ENCODE assay signal across 16 cellular contexts in the genomic region with DNA sequence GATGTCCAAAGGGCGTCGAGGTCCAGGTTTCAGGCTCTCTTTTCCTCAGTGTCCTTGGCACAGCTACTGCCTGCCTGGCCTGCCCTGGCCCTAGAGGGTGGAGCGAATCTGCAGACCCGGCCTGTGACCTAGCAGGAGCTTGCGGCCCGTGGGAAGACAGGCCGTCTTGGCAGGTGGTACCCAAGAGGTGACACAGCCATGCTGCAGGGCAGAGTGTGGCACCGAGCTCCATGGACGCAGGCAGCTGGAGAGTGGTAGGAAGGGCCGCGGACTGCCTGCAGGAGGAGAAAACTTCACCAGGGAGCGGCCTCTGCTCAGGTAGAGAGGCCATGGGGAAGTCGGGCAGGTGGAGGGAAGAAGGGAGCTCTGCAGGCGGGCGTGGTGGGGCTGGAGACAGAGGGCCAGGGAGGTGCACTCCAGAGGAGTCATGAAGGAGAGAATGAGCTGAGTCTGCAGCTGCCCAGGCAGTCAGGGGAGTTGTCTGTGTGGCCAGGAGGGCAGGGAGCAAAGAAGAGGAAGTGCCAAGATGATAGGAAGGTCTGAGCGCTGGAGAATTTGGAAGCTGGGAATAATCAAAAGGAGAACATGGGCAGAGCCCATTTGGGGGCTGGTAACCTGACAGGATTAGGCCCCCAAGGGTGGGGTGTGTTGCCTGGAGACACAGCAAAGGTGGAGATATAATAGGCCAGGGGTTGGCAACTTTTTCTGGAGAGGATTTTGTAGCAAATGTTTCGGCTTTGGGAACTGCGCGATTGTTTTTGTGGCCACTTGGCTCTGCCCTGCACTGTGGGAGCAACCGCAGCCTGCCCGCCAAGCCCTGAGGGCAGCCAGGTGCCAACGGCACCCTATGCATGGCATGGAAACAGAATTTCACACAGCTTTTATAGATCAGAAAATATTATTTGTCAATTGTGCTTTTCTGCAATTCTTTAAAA.
"Had no signal": no experiment of that assay in that cellular context is flagged by ENCODE, and none has a peak within 500 bp of the region (broad histone marks: within the 10 kb centered on the region; RNA-seq: fewer than 3 reads in every experiment).

No MANE protein-coding gene starts in this region.

- H2AFZ ChIP-seq: parathyroid adenoma had no signal

- H3K4me3 Mint-ChIP-seq: activated naive CD8-positive, alpha-beta T cell treated with anti-CD3 and anti-CD28 coated beads for 36 hours; activated T-helper 17 cell treated with anti-CD3 and anti-CD28 coated beads, Interleukin-2, amount 50 U/mL, for 72 hours; brain had no signal

- DNase-seq: activated CD4-positive, alpha-beta T cell treated with anti-CD3 and anti-CD28 coated beads, Interleukin-2, amount 50 U/mL, for 4 hours; activated naive CD4-positive, alpha-beta T cell; activated naive CD8-positive, alpha-beta T cell treated with anti-CD3 and anti-CD28 coated beads for 36 hours; amniotic stem cell; caudate nucleus; colonic mucosa; erythroblast; gastrocnemius medialis; stimulated activated CD4-positive, alpha-beta T cell treated with anti-CD3 and anti-CD28 coated beads, Interleukin-4, amount 100 ng/mL, for 1 hour; SW 1271 had no signal

- H3K36me3 ChIP-seq: colonic mucosa, gastrocnemius medialis had no signal

- H3K4me3 ChIP-seq: colonic mucosa, gastrocnemius medialis, smooth muscle cell had no signal

- H3K9me3 ChIP-seq: colonic mucosa, gastrocnemius medialis had no signal

- H3K4me1 ChIP-seq: colonic mucosa, gastrocnemius medialis, parathyroid adenoma had no signal

- H3K9me3 Mint-ChIP-seq: activated naive CD8-positive, alpha-beta T cell treated with anti-CD3 and anti-CD28 coated beads for 36 hours; activated T-helper 17 cell treated with anti-CD3 and anti-CD28 coated beads, Interleukin-2, amount 50 U/mL, for 72 hours had no signal

- H3K27me3 ChIP-seq: colonic mucosa, gastrocnemius medialis had no signal

- H3K79me2 ChIP-seq: parathyroid adenoma had no signal

- H3K4me1 Mint-ChIP-seq: activated naive CD8-positive, alpha-beta T cell treated with anti-CD3 and anti-CD28 coated beads for 36 hours; activated T-helper 17 cell treated with anti-CD3 and anti-CD28 coated beads, Interleukin-2, amount 50 U/mL, for 72 hours had no signal

- H3K27ac ChIP-seq: colonic mucosa, gastrocnemius medialis, parathyroid adenoma had no signal

- H3K27ac Mint-ChIP-seq: activated naive CD8-positive, alpha-beta T cell treated with anti-CD3 and anti-CD28 coated beads for 36 hours; activated T-helper 17 cell treated with anti-CD3 and anti-CD28 coated beads, Interleukin-2, amount 50 U/mL, for 72 hours had no signal

- ATAC-seq: activated T-helper 17 cell treated with anti-CD3 and anti-CD28 coated beads, Interleukin-2, amount 50 U/mL, for 72 hours; gastrocnemius medialis; left lobe of liver; sciatic nerve had no signal
